9 cellular contexts compared by ENCODE assay signal in genomic region chr1:248837045-248837793, GRCh38. TPM values are rescaled to one million over a fixed set of nuclear protein-coding genes. Genes with fewer than 3 reads are reported as not detected.
DNase-seq lines count a peak whose midpoint lies in the region; ATAC-seq and TF ChIP-seq lines count a peak whose summit lies in the region.
"Had no signal": no experiment of that assay in that cellular context is flagged by ENCODE, and none has a peak within 500 bp of the region (broad histone marks: within the 10 kb centered on the region; RNA-seq: fewer than 3 reads in every experiment).

No MANE protein-coding gene starts in this region.

- H3K27me3 Mint-ChIP-seq in endothelial cell (ENCODE audit: unreplicated experiment) = peaks cover 8% of the 10 kb centered on the region
- H3K27me3 Mint-ChIP-seq: dendritic cell treated with granulocyte-macrophage colony-stimulating factor and Interleukin-4, amounts not matched to agents 40 ng/mL and 50 ng/mL, for 4 days had no signal

- peak; percentile 36 for DNase-seq in colonic mucosa
- no peak for DNase-seq in endothelial cell (ENCODE audit: low spot score)
- DNase-seq in NCI-H226 = no peak

- H3K9me3 Mint-ChIP-seq in endothelial cell (ENCODE audit: unreplicated experiment) = no peaks in the 10 kb centered on the region
- H3K9me3 Mint-ChIP-seq: dendritic cell treated with granulocyte-macrophage colony-stimulating factor and Interleukin-4, amounts not matched to agents 40 ng/mL and 50 ng/mL, for 4 days had no signal

- H3K27me3 ChIP-seq in BLaER1 (no peaks in the 10 kb centered on the region), HUES64 (ENCODE audit: insufficient read depth, low read length) (peaks cover 14% of the 10 kb centered on the region; the same call in 1 of the 2 replicates), colonic mucosa (no peaks in the 10 kb centered on the region), neural cell (ENCODE audit: insufficient read depth, low read depth, low read length) (no peaks in the 10 kb centered on the region)

- H3K4me3 ChIP-seq in BLaER1 = peak overlapping the region; percentile 96
- peak overlapping the region; percentile 84 for H3K4me3 ChIP-seq in HUES64 (ENCODE audit: low read length)
- peak overlapping the region; percentile 78 for H3K4me3 ChIP-seq in colonic mucosa
- peak overlapping the region; percentile 99 for H3K4me3 ChIP-seq in neural cell (ENCODE audit: low read length)

- no peak overlapping the region for H3K27ac Mint-ChIP-seq in endothelial cell (ENCODE audit: unreplicated experiment)
- H3K27ac Mint-ChIP-seq: dendritic cell treated with granulocyte-macrophage colony-stimulating factor and Interleukin-4, amounts not matched to agents 40 ng/mL and 50 ng/mL, for 4 days had no signal

- intact Hi-C loops in colonic mucosa (cut with DNase I) = no loop called here

- no peaks in the 10 kb centered on the region for H3K9me2 ChIP-seq in neural cell (ENCODE audit: insufficient read depth, low read length)

- TF ChIP-seq RAD21 in neural cell (conservative IDR thresholded peaks at IDR 0.05) = no peak

- H4K20me1 ChIP-seq in BLaER1 = peaks cover 26% of the 10 kb centered on the region
- no peaks in the 10 kb centered on the region for H4K20me1 ChIP-seq in neural cell (ENCODE audit: insufficient read depth)

- H2AFZ ChIP-seq in neural cell (ENCODE audit: low read depth, low read length) = peak overlapping the region; percentile 42

- TF ChIP-seq CTCF in colonic mucosa (IDR thresholded peaks at IDR 0.05) (no peak), neural cell (IDR thresholded peaks at IDR 0.05; ENCODE audit: poor library complexity, severe bottlenecking) (no peak), endothelial cell (IDR thresholded peaks at IDR 0.05; ENCODE audit: unreplicated experiment) (no peak)

- H3K4me1 ChIP-seq in BLaER1 = peaks cover 56% of the 10 kb centered on the region
- H3K4me1 ChIP-seq in HUES64 (ENCODE audit: insufficient read depth, low read length) = peaks cover 6% of the 10 kb centered on the region; the same call in 1 of the 2 replicates
- H3K4me1 ChIP-seq in colonic mucosa = peaks cover 3% of the 10 kb centered on the region

- 63% methylated on average over 11 of the region's 11 CpGs for WGBS in HUES64

- peaks cover 10% of the 10 kb centered on the region for H3K4me1 Mint-ChIP-seq in endothelial cell (ENCODE audit: unreplicated experiment)

- no peak overlapping the region for H3K4me3 Mint-ChIP-seq in endothelial cell (ENCODE audit: unreplicated experiment)
- H3K4me3 Mint-ChIP-seq: dendritic cell treated with granulocyte-macrophage colony-stimulating factor and Interleukin-4, amounts not matched to agents 40 ng/mL and 50 ng/mL, for 4 days had no signal

- ATAC-seq in GM19351 (IDR thresholded peaks at IDR 0.05; ENCODE audit: unreplicated experiment) (no peak), GM21381 (IDR thresholded peaks at IDR 0.05; ENCODE audit: unreplicated experiment) (no peak)

- peak overlapping the region; percentile 98 for H3K9ac ChIP-seq in BLaER1
- peak overlapping the region; percentile 38; the same call in 1 of the 2 replicates for H3K9ac ChIP-seq in HUES64 (ENCODE audit: low read depth, low read length)
- peak overlapping the region; percentile 77 to 83 for H3K9ac ChIP-seq in colonic mucosa (ENCODE audit: low read depth in 2 of 2, low read length in 2 of 2)
- peak overlapping the region; percentile 98 for H3K9ac ChIP-seq in neural cell (ENCODE audit: low read length)

- peaks cover 10% of the 10 kb centered on the region for H3K79me2 ChIP-seq in neural cell (replicated peaks; ENCODE audit: insufficient read depth, low read length)

- H3K36me3 Mint-ChIP-seq in endothelial cell (ENCODE audit: low read depth, unreplicated experiment) = no peaks in the 10 kb centered on the region

- H3K9me3 ChIP-seq in BLaER1 = no peaks in the 10 kb centered on the region
- H3K9me3 ChIP-seq in HUES64 (ENCODE audit: insufficient read depth, low read depth, low read length) = no peaks in the 10 kb centered on the region
- no peaks in the 10 kb centered on the region for H3K9me3 ChIP-seq in colonic mucosa
- H3K9me3 ChIP-seq in neural cell (ENCODE audit: low read length) = no peaks in the 10 kb centered on the region

- H3F3A ChIP-seq in neural cell (ENCODE audit: insufficient read depth, low read length, poor library complexity, severe bottlenecking) = no peaks in the 10 kb centered on the region

- peak overlapping the region; percentile 98 for H3K27ac ChIP-seq in BLaER1
- H3K27ac ChIP-seq in HUES64 (ENCODE audit: low read depth, low read length) = no peak overlapping the region
- peak overlapping the region; percentile 99 for H3K27ac ChIP-seq in colonic mucosa
- peak overlapping the region; percentile 41 for H3K27ac ChIP-seq in neural cell (ENCODE audit: low read length)

- peak overlapping the region; percentile 92 for H3K4me2 ChIP-seq in BLaER1
- H3K4me2 ChIP-seq in neural cell (ENCODE audit: low read length) = peak overlapping the region; percentile 46

- H3K36me3 ChIP-seq in BLaER1 = peaks cover 4% of the 10 kb centered on the region; the same call in 1 of the 2 replicates
- H3K36me3 ChIP-seq in HUES64 (ENCODE audit: insufficient read depth, low read length) = no peaks in the 10 kb centered on the region
- H3K36me3 ChIP-seq in colonic mucosa = no peaks in the 10 kb centered on the region
- no peaks in the 10 kb centered on the region for H3K36me3 ChIP-seq in neural cell (ENCODE audit: insufficient read depth, low read length)

- no peak for TF ChIP-seq EP300 in neural cell (conservative IDR thresholded peaks at IDR 0.05; ENCODE audit: poor library complexity, severe bottlenecking)

TF ChIP-seq in neural cell, 6 proteins besides CTCF, POLR2A, EP300 and RAD21:
- TF ChIP-seq EZH2 (IDR thresholded peaks at IDR 0.05; ENCODE audit: borderline replicate concordance, insufficient read depth, low read length, poor library complexity, severe bottlenecking) (no peak), REST (IDR thresholded peaks at IDR 0.05; ENCODE audit: borderline replicate concordance) (no peak), POLR2AphosphoS5 (IDR thresholded peaks at IDR 0.05) (no peak), SMC3 (conservative IDR thresholded peaks at IDR 0.05; ENCODE audit: poor library complexity) (no peak), TAF1 (IDR thresholded peaks at IDR 0.05; ENCODE audit: low read depth) (no peak), MXI1 (conservative IDR thresholded peaks at IDR 0.05; ENCODE audit: poor library complexity, severe bottlenecking) (no peak)

RNA-seq across cellular contexts. Expression of gene ZNF672, which starts 0.8 kb away (rescaled TPM):
- polyA plus RNA-seq in HUES64 (2013, experiment 1 of 2) = 18.0 TPM
- 21.2 TPM for polyA plus RNA-seq in HUES64 (2013, experiment 2 of 2)
- 10 to 100 TPM; 27.8 to 57.4 TPM for total RNA-seq in colonic mucosa
- polyA plus RNA-seq in neural cell = 22.9 and 31.0 TPM in 2 replicates
- polyA minus RNA-seq in neural cell = 40.6 and 44.6 TPM in 2 replicates
- 29.8 TPM for total RNA-seq in endothelial cell (ENCODE audit: unreplicated experiment)

RNA-seq across cellular contexts. Expression of gene SH3BP5L, which starts 11.5 kb away (rescaled TPM):
- polyA plus RNA-seq in HUES64 (2013, experiment 1 of 2) = 13.9 TPM
- 15.6 TPM for polyA plus RNA-seq in HUES64 (2013, experiment 2 of 2)
- 10 to 100 TPM; 24.2 to 30.5 TPM for total RNA-seq in colonic mucosa
- polyA plus RNA-seq in neural cell = 38.6 and 46.1 TPM in 2 replicates
- polyA minus RNA-seq in neural cell = 43.9 and 49.9 TPM in 2 replicates
- 30.7 TPM for total RNA-seq in endothelial cell (ENCODE audit: unreplicated experiment)

RNA-seq across cellular contexts. Expression of gene ZNF692, which starts 21.7 kb away (rescaled TPM):
- polyA plus RNA-seq in HUES64 (2013, experiment 1 of 2) = 26.5 TPM
- polyA plus RNA-seq in HUES64 (2013, experiment 2 of 2) = 26.2 TPM
- total RNA-seq in colonic mucosa (10 to 100 TPM; 20.9 to 46.9 TPM), endothelial cell (ENCODE audit: unreplicated experiment) (26.8 TPM)
- polyA plus RNA-seq in neural cell = 183 and 255 TPM in 2 replicates
- polyA minus RNA-seq in neural cell = 36.3 and 41.1 TPM in 2 replicates

Comparison
In these comparisons a context has a peak if more than half of its experiments do, and no peak if none do; other contexts are left out.
1. H3K9ac ChIP-seq: peak in every context shown above with its lines; median percentile 98 in BLaER1; 98 in neural cell; 80 in colonic mucosa; 38 in HUES64.